Comparison of ENCODE assay signal across 21 cellular contexts in genomic region chr18:13107074-13107473, GRCh38.
DNase-seq lines count a peak whose midpoint lies in the region; ATAC-seq, FAIRE-seq and TF ChIP-seq lines count a peak whose summit lies in the region.
"Had no signal": no experiment of that assay in that cellular context is flagged by ENCODE, and none has a peak within 500 bp of the region (broad histone marks: within the 10 kb centered on the region; RNA-seq: fewer than 3 reads in every experiment).

No MANE protein-coding gene starts in this region.

- no peaks in the 10 kb centered on the region for H3K27me3 Mint-ChIP-seq in activated T-cell treated with anti-CD3 and anti-CD28 coated beads, Interleukin-2, amount 50 U/mL, for 72 hours (ENCODE audit: low read depth)
- no peaks in the 10 kb centered on the region for H3K27me3 Mint-ChIP-seq in activated T-cell treated with anti-CD3 and anti-CD28 coated beads, Interleukin-2, amount 50 U/mL, for 4 hours (ENCODE audit: low read depth)
- H3K27me3 Mint-ChIP-seq in astrocyte (ENCODE audit: low read depth, unreplicated experiment) = no peaks in the 10 kb centered on the region
- H3K27me3 Mint-ChIP-seq in CD8-positive, alpha-beta memory T cell = peaks cover 0 to 2% of the 10 kb centered on the region in 2 donors
- H3K27me3 Mint-ChIP-seq: CD4-positive, CD25-positive, alpha-beta regulatory T cell had no signal

- no peaks in the 10 kb centered on the region for H3K4me1 Mint-ChIP-seq in activated T-cell treated with anti-CD3 and anti-CD28 coated beads, Interleukin-2, amount 50 U/mL, for 72 hours (ENCODE audit: low read depth)
- peaks cover 1% of the 10 kb centered on the region for H3K4me1 Mint-ChIP-seq in activated T-cell treated with anti-CD3 and anti-CD28 coated beads, Interleukin-2, amount 50 U/mL, for 4 hours (ENCODE audit: low read depth)
- no peaks in the 10 kb centered on the region for H3K4me1 Mint-ChIP-seq in astrocyte (ENCODE audit: low read depth, unreplicated experiment)
- H3K4me1 Mint-ChIP-seq in CD8-positive, alpha-beta memory T cell = no peaks in the 10 kb centered on the region
- H3K4me1 Mint-ChIP-seq: H9 had no signal

- DNase-seq in activated T-cell treated with anti-CD3 and anti-CD28 coated beads, Interleukin-2, amount 50 U/mL, for 72 hours = no peak
- DNase-seq in activated T-cell treated with anti-CD3 and anti-CD28 coated beads, Interleukin-2, amount 50 U/mL, for 4 hours = no peak
- DNase-seq in astrocyte (ENCODE audit: low read depth) (peak; percentile 43), fibroblast of the aortic adventitia (ENCODE audit: low read depth) (peak; percentile 6), iPS-NIHi7 (ENCODE audit: extremely low spot score) (no peak), SIG-M5 treated with dmso at 0.1 percent for 504 hours (lab: John Stamatoyannopoulos, UW; ENCODE audit: unreplicated experiment) (no peak)
- DNase-seq in CD8-positive, alpha-beta memory T cell = no peak
- DNase-seq: BE2C; Caco-2; CD4-positive, CD25-positive, alpha-beta regulatory T cell; H9; NCI-H1105; NCI-H2081 treated with DMSO at 0.1 percent for 48 hours; NCI-H510A; NCI-H748 treated with DMSO at 0.1 percent for 48 hours; OCI-M1; SHP77 had no signal

- no peaks in the 10 kb centered on the region for H3K79me2 ChIP-seq in astrocyte (ENCODE audit: insufficient read depth, low read length)

- H2AFZ ChIP-seq in astrocyte (ENCODE audit: low read depth, low read length) = no peak overlapping the region

- peaks cover 33 to 66% of the 10 kb centered on the region in 2 donors for H3K36me3 Mint-ChIP-seq in activated T-cell treated with anti-CD3 and anti-CD28 coated beads, Interleukin-2, amount 50 U/mL, for 72 hours (ENCODE audit: insufficient read depth in 2 of 2)
- peaks cover 63% of the 10 kb centered on the region for H3K36me3 Mint-ChIP-seq in activated T-cell treated with anti-CD3 and anti-CD28 coated beads, Interleukin-2, amount 50 U/mL, for 4 hours (ENCODE audit: insufficient read depth)
- H3K36me3 Mint-ChIP-seq in astrocyte (ENCODE audit: low read depth, unreplicated experiment) = peaks cover 37% of the 10 kb centered on the region
- peaks cover 52 to 79% (median 61%) of the 10 kb centered on the region in 3 donors for H3K36me3 Mint-ChIP-seq in CD8-positive, alpha-beta memory T cell

- H3K9me3 ChIP-seq in astrocyte (ENCODE audit: insufficient read depth, low read depth, low read length) = no peaks in the 10 kb centered on the region
- no peaks in the 10 kb centered on the region for H3K9me3 ChIP-seq in CD8-positive, alpha-beta memory T cell (ENCODE audit: low read length)
- H3K9me3 ChIP-seq: BE2C, Caco-2 had no signal

- H3K4me1 ChIP-seq in astrocyte (ENCODE audit: insufficient read depth, low read length) = no peaks in the 10 kb centered on the region
- H3K4me1 ChIP-seq in CD8-positive, alpha-beta memory T cell (ENCODE audit: insufficient read depth, low read length) = no peaks in the 10 kb centered on the region
- H3K4me1 ChIP-seq: BE2C, Caco-2 had no signal

- CTCF ChIA-PET in CD8-positive, alpha-beta memory T cell (lab: Charles Lee) = no interaction called here

- TF ChIP-seq CTCF in astrocyte (IDR thresholded peaks at IDR 0.05; ENCODE audit: insufficient read depth, low read depth, low read length) (no peak), fibroblast of the aortic adventitia (IDR thresholded peaks at IDR 0.05; ENCODE audit: insufficient read depth, low read length) (no peak)

- no peak overlapping the region for H3K4me3 Mint-ChIP-seq in activated T-cell treated with anti-CD3 and anti-CD28 coated beads, Interleukin-2, amount 50 U/mL, for 72 hours
- no peak overlapping the region for H3K4me3 Mint-ChIP-seq in activated T-cell treated with anti-CD3 and anti-CD28 coated beads, Interleukin-2, amount 50 U/mL, for 4 hours
- H3K4me3 Mint-ChIP-seq in astrocyte (ENCODE audit: unreplicated experiment) = no peak overlapping the region
- no peak overlapping the region for H3K4me3 Mint-ChIP-seq in CD8-positive, alpha-beta memory T cell
- H3K4me3 Mint-ChIP-seq: CD4-positive, CD25-positive, alpha-beta regulatory T cell; H9 had no signal

- no peak overlapping the region for H3K4me3 ChIP-seq in astrocyte (ENCODE audit: insufficient read depth, low read depth, low read length)
- no peak overlapping the region for H3K4me3 ChIP-seq in fibroblast of the aortic adventitia (ENCODE audit: low read depth, low read length)
- H3K4me3 ChIP-seq in CD8-positive, alpha-beta memory T cell (ENCODE audit: low read length) = no peak overlapping the region
- H3K4me3 ChIP-seq: GM12878, K562 had no signal

- no peak for FAIRE-seq in astrocyte (lab: Jason Lieb, UNC)
- FAIRE-seq: GM12878, K562 had no signal

- no peaks in the 10 kb centered on the region for H3K27me3 ChIP-seq in astrocyte (ENCODE audit: insufficient read depth, low read length)
- H3K27me3 ChIP-seq in CD8-positive, alpha-beta memory T cell (ENCODE audit: insufficient read depth, low read length, poor library complexity, severe bottlenecking) = no peaks in the 10 kb centered on the region
- H3K27me3 ChIP-seq: BE2C had no signal

- H3K27ac Mint-ChIP-seq in activated T-cell treated with anti-CD3 and anti-CD28 coated beads, Interleukin-2, amount 50 U/mL, for 72 hours = peak overlapping the region; percentile 2
- H3K27ac Mint-ChIP-seq in astrocyte (ENCODE audit: unreplicated experiment) = no peak overlapping the region
- peak overlapping the region in 3 of 8 donors; percentile 44 to 54 (median 46) for H3K27ac Mint-ChIP-seq in CD8-positive, alpha-beta memory T cell
- H3K27ac Mint-ChIP-seq: H9 had no signal

- peaks cover 3 to 6% of the 10 kb centered on the region in 2 donors for H3K9me3 Mint-ChIP-seq in activated T-cell treated with anti-CD3 and anti-CD28 coated beads, Interleukin-2, amount 50 U/mL, for 72 hours
- H3K9me3 Mint-ChIP-seq in activated T-cell treated with anti-CD3 and anti-CD28 coated beads, Interleukin-2, amount 50 U/mL, for 4 hours = no peaks in the 10 kb centered on the region
- H3K9me3 Mint-ChIP-seq in astrocyte (ENCODE audit: unreplicated experiment) = no peaks in the 10 kb centered on the region
- no peaks in the 10 kb centered on the region for H3K9me3 Mint-ChIP-seq in CD8-positive, alpha-beta memory T cell

- ATAC-seq in activated T-cell treated with anti-CD3 and anti-CD28 coated beads, Interleukin-2, amount 50 U/mL, for 72 hours (replicated peaks in 1 of 2) = no peak
- no peak for ATAC-seq in activated T-cell treated with anti-CD3 and anti-CD28 coated beads, Interleukin-2, amount 50 U/mL, for 4 hours
- ATAC-seq in HG03571 (IDR thresholded peaks at IDR 0.05; ENCODE audit: unreplicated experiment) = no peak
- ATAC-seq: GM12878, K562 had no signal

- no peak overlapping the region for H3K27ac ChIP-seq in astrocyte (ENCODE audit: low read depth, low read length)
- no peak overlapping the region for H3K27ac ChIP-seq in CD8-positive, alpha-beta memory T cell (ENCODE audit: low read depth, low read length)
- H3K27ac ChIP-seq: 22Rv1 had no signal

- no peak overlapping the region for H3K9ac ChIP-seq in astrocyte (ENCODE audit: low read length)

- H3K36me3 ChIP-seq in astrocyte (ENCODE audit: insufficient read depth, low read length) = peaks cover 36% of the 10 kb centered on the region
- peaks cover 43% of the 10 kb centered on the region for H3K36me3 ChIP-seq in CD8-positive, alpha-beta memory T cell (ENCODE audit: insufficient read depth, low read length)

- no peak overlapping the region for H3K4me2 ChIP-seq in astrocyte (ENCODE audit: low read length)

- POLR2A ChIA-PET in CD8-positive, alpha-beta memory T cell (lab: Charles Lee) = no interaction called here

- H4K20me1 ChIP-seq in astrocyte (ENCODE audit: insufficient read depth, low read length) = no peaks in the 10 kb centered on the region

Comparison
In these comparisons a context has a peak if more than half of its experiments do, and no peak if none do; other contexts are left out.
1. DNase-seq: peak in astrocyte (single experiment) and fibroblast of the aortic adventitia (single experiment); none in activated T-cell treated with anti-CD3 and anti-CD28 coated beads, Interleukin-2, amount 50 U/mL, for 72 hours (0 of 2), activated T-cell treated with anti-CD3 and anti-CD28 coated beads, Interleukin-2, amount 50 U/mL, for 4 hours (single experiment), iPS-NIHi7 (single experiment), CD8-positive, alpha-beta memory T cell (0 of 5) and SIG-M5 treated with dmso at 0.1 percent for 504 hours (single experiment).